ENCODE assay signal across 9 cellular contexts in genomic region chr16:2154533-2155090, GRCh38. TPM values are rescaled to one million over a fixed set of nuclear protein-coding genes. Genes with fewer than 3 reads are reported as not detected.
DNase-seq lines count a peak whose midpoint lies in the region; ATAC-seq and TF ChIP-seq lines count a peak whose summit lies in the region.
"Had no signal": no experiment of that assay in that cellular context is flagged by ENCODE, and none has a peak within 500 bp of the region (broad histone marks: within the 10 kb centered on the region; RNA-seq: fewer than 3 reads in every experiment).

No MANE protein-coding gene starts in this region.

- ATAC-seq in GM18498 (IDR thresholded peaks at IDR 0.05; ENCODE audit: unreplicated experiment) (peak; percentile 0), RWPE2 (ENCODE audit: low read depth) (no peak), psoas muscle (peak in 1 of 4 donors; percentile 0), HG03108 (IDR thresholded peaks at IDR 0.05; ENCODE audit: unreplicated experiment) (no peak)

- 3 to 5% (median 4%) methylated on average over 23 of the region's 23 CpGs for WGBS in psoas muscle, 3 donors

- H3K9me3 ChIP-seq in RWPE2 (ENCODE audit: severe bottlenecking) (no peaks in the 10 kb centered on the region), psoas muscle (no peaks in the 10 kb centered on the region)

- DNase-seq in RWPE2 (ENCODE audit: low spot score): no peak
- DNase-seq in epithelial cell of prostate (ENCODE audit: low read depth, low spot score): no peak
- no peak for DNase-seq in psoas muscle
- no peak for DNase-seq in OCI-M2 (lab: John Stamatoyannopoulos, UW; ENCODE audit: unreplicated experiment)
- DNase-seq in inferior parietal cortex (ENCODE audit: extremely low spot score): no peak
- no peak for DNase-seq in OCI-M1 (lab: John Stamatoyannopoulos, UW)

- peaks cover 33% of the 10 kb centered on the region for H3K4me1 ChIP-seq in RWPE2 (ENCODE audit: insufficient read depth, poor library complexity, severe bottlenecking)
- peaks cover 68% of the 10 kb centered on the region for H3K4me1 ChIP-seq in psoas muscle

- H3K4me3 ChIP-seq in RWPE2 (ENCODE audit: severe bottlenecking): peak overlapping the region; percentile 75
- peak overlapping the region; percentile 80 for H3K4me3 ChIP-seq in psoas muscle

- H3K27me3 ChIP-seq in RWPE2 (ENCODE audit: insufficient read depth, poor library complexity, severe bottlenecking): no peaks in the 10 kb centered on the region
- H3K27me3 ChIP-seq in psoas muscle (ENCODE audit: insufficient read depth in 3 of 3, low read length in 2 of 3): no peaks in the 10 kb centered on the region

- no peak for TF ChIP-seq CTCF in RWPE2 (IDR thresholded peaks at IDR 0.05; ENCODE audit: poor library complexity, severe bottlenecking)
- TF ChIP-seq CTCF in psoas muscle (IDR thresholded peaks at IDR 0.05): no peak

- intact Hi-C loops in psoas muscle (cut with DNase I): loop anchor here (5.0 kb wide), 4 partner anchors 53 to 333 kb away; partner anchors contain the start of genes ECI1 (in 1 of the 2) and MLST8 (in 1 of the 2)

- H3K36me3 ChIP-seq in RWPE2 (ENCODE audit: low read depth): peaks cover 42% of the 10 kb centered on the region
- H3K36me3 ChIP-seq in psoas muscle (ENCODE audit: insufficient read depth in 1 of 2, low read depth in 1 of 2): peaks cover 0 to 30% of the 10 kb centered on the region in 2 donors

- H3K27ac ChIP-seq in RWPE2 (ENCODE audit: poor library complexity, severe bottlenecking): peak overlapping the region; percentile 93
- H3K27ac ChIP-seq in epithelial cell of prostate: peak overlapping the region; percentile 90
- peak overlapping the region; percentile 90 for H3K27ac ChIP-seq in psoas muscle

RNA-seq across cellular contexts. Expression of gene TRAF7, which starts 1.0 kb away (rescaled TPM):
- 10 to 100 TPM; 15.6 to 47.5 (median 38.9) TPM for total RNA-seq in psoas muscle
- 10 to 100 TPM; 20.8 to 39.1 (median 27.3) TPM for polyA plus RNA-seq in psoas muscle

RNA-seq across cellular contexts. Expression of gene RAB26, which starts 6.2 kb away (rescaled TPM):
- total RNA-seq in psoas muscle: 1 to 10 TPM in 1 of 4 donors, under 1 TPM in 3; 0.32 to 1.7 (median 0.83) TPM
- under 1 TPM; 0.17 to 0.31 (median 0.21) TPM for polyA plus RNA-seq in psoas muscle
- total RNA-seq: T-helper 2 cell treated with Interferon-gamma antibody and Interleukin-4, amounts not matched to agents 100 ng/mL and 5 ng/mL, for 36 hours had no signal

RNA-seq across cellular contexts. Expression of gene PKD1, which starts 18.9 kb away (rescaled TPM):
- 100 to 1,000 TPM in 1 of 4 donors, 10 to 100 TPM in 3; 59.1 to 123 (median 86.0) TPM for total RNA-seq in psoas muscle
- 10 to 100 TPM; 33.9 to 93.3 (median 58.4) TPM for polyA plus RNA-seq in psoas muscle

RNA-seq across cellular contexts. Expression of gene CASKIN1, which starts 41.8 kb away (rescaled TPM):
- 1 to 10 TPM in 1 of 4 donors, under 1 TPM in 3; 0.63 to 1.0 (median 0.76) TPM for total RNA-seq in psoas muscle
- polyA plus RNA-seq in psoas muscle: under 1 TPM; 0.32 to 0.45 (median 0.43) TPM

RNA-seq across cellular contexts. Expression of gene MLST8, which starts 50.6 kb away (rescaled TPM):
- 10 to 100 TPM; 18.8 to 35.0 (median 28.7) TPM for total RNA-seq in psoas muscle
- 10 to 100 TPM; 58.1 to 60.5 (median 59.7) TPM for polyA plus RNA-seq in psoas muscle
